26 cellular contexts compared by ENCODE assay signal in the genomic region with DNA sequence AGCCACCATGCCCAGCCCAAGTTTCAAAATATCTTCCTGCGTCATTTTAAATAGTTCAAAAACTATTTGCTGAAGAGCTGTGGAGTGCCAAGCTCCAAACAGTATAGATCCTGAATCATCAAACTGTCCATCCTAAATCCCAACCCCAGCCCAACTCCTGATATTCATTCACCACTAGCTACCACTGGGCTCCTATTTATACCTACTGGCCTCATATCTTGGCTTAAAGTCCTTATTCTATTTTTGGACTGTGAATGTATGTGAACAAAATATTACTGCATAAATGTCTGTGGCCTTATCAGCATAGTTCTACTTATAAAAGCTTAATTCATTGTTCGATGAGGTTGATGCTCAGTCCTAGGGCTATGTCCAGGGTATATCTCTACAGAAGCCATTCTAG. TPM values are rescaled to one million over a fixed set of nuclear protein-coding genes. Genes with fewer than 3 reads are reported as not detected.
A peak's percentile ranks its signal among the peaks of the same experiment; 100 is the strongest.
DNase-seq lines count a peak whose midpoint lies in the region; ATAC-seq and TF ChIP-seq lines count a peak whose summit lies in the region.
"Had no signal": no experiment of that assay in that cellular context is flagged by ENCODE, and none has a peak within 500 bp of the region (broad histone marks: within the 10 kb centered on the region; RNA-seq: fewer than 3 reads in every experiment).

No MANE protein-coding gene starts in this region.

- H3K36me3 ChIP-seq in Panc1 (ENCODE audit: control insufficient read depth, insufficient read depth, low read length) (peaks cover 28% of the 10 kb centered on the region), psoas muscle (ENCODE audit: insufficient read depth in 1 of 2, low read depth in 1 of 2) (peaks cover 17 to 88% of the 10 kb centered on the region in 2 donors)

- CTCF ChIA-PET in Calu3 (lab: Charles Lee) = no interaction called here
- CTCF ChIA-PET in Panc1 (lab: Charles Lee) = no interaction called here

- peaks cover 11% of the 10 kb centered on the region for H3K4me1 ChIP-seq in Panc1 (ENCODE audit: control insufficient read depth, insufficient read depth, low read length)
- peaks cover 27% of the 10 kb centered on the region for H3K4me1 ChIP-seq in psoas muscle

- POLR2A ChIA-PET in Panc1 (lab: Charles Lee) = interaction anchor here (0.6 kb wide), 1 partner anchor 72 kb away, joined by 3 read pairs; no protein-coding TSS in a partner anchor

- WGBS in psoas muscle, 3 donors = 59 to 70% (median 68%) methylated on average over 2 of the region's 2 CpGs

- H3K27me3 ChIP-seq in Panc1 (ENCODE audit: control insufficient read depth, insufficient read depth, low read length) (no peaks in the 10 kb centered on the region), psoas muscle (ENCODE audit: insufficient read depth in 3 of 3, low read length in 2 of 3) (no peaks in the 10 kb centered on the region)
- H3K27me3 ChIP-seq: BLaER1 had no signal

- intact Hi-C loops in Calu3 (cut with micrococcal nuclease; ENCODE audit: unreplicated experiment) = no loop called here
- intact Hi-C loops in Panc1 (cut with micrococcal nuclease; ENCODE audit: unreplicated experiment) = no loop called here
- intact Hi-C loops in left ventricle myocardium superior (cut with micrococcal nuclease) = no loop called here
- intact Hi-C loops in psoas muscle (cut with DNase I) = no loop called here

- TF ChIP-seq CTCF in Calu3 (IDR thresholded peaks at IDR 0.05; ENCODE audit: unreplicated experiment) (no peak), Panc1 (IDR thresholded peaks at IDR 0.05) (no peak), psoas muscle (IDR thresholded peaks at IDR 0.05) (no peak)

- H3K9me3 Mint-ChIP-seq in Calu3 (ENCODE audit: low read depth, unreplicated experiment) = no peaks in the 10 kb centered on the region
- H3K9me3 Mint-ChIP-seq: CD4-positive, alpha-beta T cell; H9; HFFc6 had no signal

- peaks cover 82% of the 10 kb centered on the region for H3K36me3 Mint-ChIP-seq in Calu3 (ENCODE audit: insufficient read depth, unreplicated experiment)

- H3K9me3 ChIP-seq in Panc1 (ENCODE audit: control insufficient read depth, insufficient read depth, low read depth, low read length) = no peaks in the 10 kb centered on the region
- no peaks in the 10 kb centered on the region for H3K9me3 ChIP-seq in psoas muscle
- H3K9me3 ChIP-seq: BLaER1 had no signal

- H3K27ac Mint-ChIP-seq in Calu3 (ENCODE audit: unreplicated experiment) = peak overlapping the region; percentile 5
- H3K27ac Mint-ChIP-seq: CD4-positive, alpha-beta T cell; H9; HFFc6 had no signal

- H3K4me3 ChIP-seq in Panc1 (ENCODE audit: low read depth in 2 of 2, low read length in 2 of 2) = no peak overlapping the region
- H3K4me3 ChIP-seq in psoas muscle = no peak overlapping the region
- H3K4me3 ChIP-seq: BLaER1, GM12878, PC-9 had no signal

- H3K4me1 Mint-ChIP-seq in Calu3 (ENCODE audit: low read depth, unreplicated experiment) = peaks cover 6% of the 10 kb centered on the region

- no TSS peak for BruUV-seq in Calu3 (replicated peaks; lab: Mats Ljungman, UMichigan)
- BruUV-seq in Panc1 (replicated peaks; lab: Mats Ljungman, UMichigan) = TSS peak; percentile 10

- H3K27me3 Mint-ChIP-seq in Calu3 (ENCODE audit: unreplicated experiment) = no peaks in the 10 kb centered on the region
- H3K27me3 Mint-ChIP-seq: CD4-positive, alpha-beta T cell had no signal

- no peak overlapping the region for H3K4me3 Mint-ChIP-seq in Calu3 (ENCODE audit: low read depth, unreplicated experiment)
- H3K4me3 Mint-ChIP-seq: CD4-positive, alpha-beta T cell; H9; HFFc6 had no signal

- DNase-seq in Calu3 (no peak), Panc1 (ENCODE audit: low read depth, low spot score) (no peak), left ventricle myocardium superior (no peak), psoas muscle (no peak), NCI-H82 treated with DMSO at 0.1 percent for 48 hours (lab: John Stamatoyannopoulos, UW; ENCODE audit: unreplicated experiment) (no peak), retina (no peak), NCI-H128 (lab: John Stamatoyannopoulos, UW; ENCODE audit: unreplicated experiment) (no peak)
- DNase-seq: ACHN; CD4-positive, alpha-beta T cell; COR-L47; DMS 273 treated with DMSO at 0.1 percent for 48 hours; DND-41; H9; HFFc6; KG1; NCI-H1092; NCI-H1436 treated with DMSO at 0.1 percent for 48 hours; NCI-H2029; NCI-H2227 treated with DMSO at 0.1 percent for 48 hours; NCI-H510A; PC-9 had no signal

- in situ Hi-C loops in Panc1 (cut with HindIII; ENCODE audit: low pct_unique_long_range_greater_than_20kb, low sequenced_read_pairs) = no loop called here

- no peak overlapping the region for H3K27ac ChIP-seq in Panc1 (ENCODE audit: low read length)
- H3K27ac ChIP-seq in psoas muscle = peak overlapping the region; percentile 79
- H3K27ac ChIP-seq: BLaER1, HL-60, PC-9 had no signal

- ATAC-seq in Panc1 = no peak
- ATAC-seq in left ventricle myocardium superior = peak; percentile 52
- peak; percentile 54 to 81 (median 76) for ATAC-seq in psoas muscle
- ATAC-seq in HG03196 (IDR thresholded peaks at IDR 0.05; ENCODE audit: unreplicated experiment) = no peak
- ATAC-seq: GM12878 had no signal

RNA-seq across cellular contexts. Expression of a gene that starts 5.2 kb away (rescaled TPM):
- total RNA-seq in Calu3 (2022) (85.1 and 104 TPM in 2 replicates), Panc1 (2021; ENCODE audit: unreplicated experiment) (200 TPM), left ventricle myocardium superior (62.7 TPM), psoas muscle (10 to 100 TPM; 49.5 to 70.7 (median 57.2) TPM)
- 232 TPM for polyA plus RNA-seq in Panc1 (2012; ENCODE audit: insufficient read length)
- polyA plus RNA-seq in psoas muscle = 100 to 1,000 TPM in 2 of 3 donors, 10 to 100 TPM in 1; 75.0 to 159 (median 108) TPM

RNA-seq across cellular contexts. Expression of a gene that starts 5.9 kb away (rescaled TPM):
- 78.5 and 79.4 TPM in 2 replicates for total RNA-seq in Calu3 (2022)
- total RNA-seq in Panc1 (2021; ENCODE audit: unreplicated experiment) = 43.6 TPM
- 38.2 TPM for polyA plus RNA-seq in Panc1 (2012; ENCODE audit: insufficient read length)
- total RNA-seq in left ventricle myocardium superior = 18.9 TPM
- total RNA-seq in psoas muscle = 10 to 100 TPM; 11.7 to 28.5 (median 22.7) TPM
- 10 to 100 TPM; 15.2 to 20.9 (median 15.3) TPM for polyA plus RNA-seq in psoas muscle

RNA-seq across cellular contexts. Expression of a gene that starts 9.9 kb away (rescaled TPM):
- total RNA-seq in Calu3 (2022) (11.8 and 19.6 TPM in 2 replicates), Panc1 (2021; ENCODE audit: unreplicated experiment) (7.8 TPM), left ventricle myocardium superior (1.5 TPM), psoas muscle (under 1 TPM in 3 of 4 donors, not detected in 1; 0.27 to 0.82 (median 0.32) TPM)
- 8.6 TPM for polyA plus RNA-seq in Panc1 (2012; ENCODE audit: insufficient read length)
- under 1 TPM; 0.38 to 0.97 (median 0.52) TPM for polyA plus RNA-seq in psoas muscle

RNA-seq across cellular contexts. Expression of a gene that starts 12.1 kb away (rescaled TPM):
- total RNA-seq in Calu3 (2022) (25.2 and 25.9 TPM in 2 replicates), Panc1 (2021; ENCODE audit: unreplicated experiment) (94.7 TPM), left ventricle myocardium superior (15.0 TPM), psoas muscle (10 to 100 TPM; 20.6 to 28.8 (median 23.8) TPM)
- polyA plus RNA-seq in Panc1 (2012; ENCODE audit: insufficient read length) = 122 TPM
- 10 to 100 TPM; 17.6 to 61.3 (median 21.2) TPM for polyA plus RNA-seq in psoas muscle

RNA-seq across cellular contexts. Expression of a gene that starts 33.9 kb away (rescaled TPM):
- not detected in 2 replicates for total RNA-seq in Calu3 (2022)
- 0.13 TPM for total RNA-seq in Panc1 (2021; ENCODE audit: unreplicated experiment)
- not detected for polyA plus RNA-seq in Panc1 (2012; ENCODE audit: insufficient read length)
- not detected for total RNA-seq in left ventricle myocardium superior
- not detected for total RNA-seq in psoas muscle
- polyA plus RNA-seq in psoas muscle = under 1 TPM in 1 of 3 donors, not detected in 2; 0.01 TPM
- total RNA-seq: CD4-positive, alpha-beta T cell; H9; HFFc6; HT1080; PC-9 had no signal

Comparison
In these comparisons a context has a peak if more than half of its experiments do, and no peak if none do; other contexts are left out.
1. ATAC-seq: peak in left ventricle myocardium superior (single experiment) and psoas muscle (4 of 4); none in Panc1 (single experiment) and HG03196 (single experiment).